8 cellular contexts compared by ENCODE assay signal in the genomic region with DNA sequence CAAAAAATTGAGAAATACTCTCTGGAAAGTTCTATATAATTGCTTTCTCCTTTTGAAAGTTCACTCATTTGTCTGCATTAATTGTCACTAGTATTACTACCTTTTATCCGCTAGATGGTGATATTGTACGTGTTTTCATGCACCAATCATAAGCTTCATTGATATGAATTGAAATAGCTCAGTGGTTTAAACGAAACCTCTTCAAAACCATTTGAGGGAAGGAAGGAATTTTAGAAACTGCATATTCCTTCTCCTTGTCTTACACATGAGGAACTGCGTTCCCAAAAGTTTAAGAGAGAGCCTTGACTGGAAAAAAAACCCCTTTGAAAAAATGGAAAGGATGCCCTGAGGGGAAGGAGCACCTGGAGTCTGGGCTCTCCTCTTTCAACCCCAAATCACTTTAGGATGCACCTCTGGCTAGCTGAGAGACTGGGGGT.
A peak's percentile ranks its signal among the peaks of the same experiment; 100 is the strongest.
DNase-seq lines count a peak whose midpoint lies in the region; ATAC-seq and TF ChIP-seq lines count a peak whose summit lies in the region.

No MANE protein-coding gene starts in this region.

- ATAC-seq in GM19397 (IDR thresholded peaks at IDR 0.05; ENCODE audit: unreplicated experiment) (peak; percentile 69), HG03442 (IDR thresholded peaks at IDR 0.05; ENCODE audit: unreplicated experiment) (peak; percentile 72)

- H3K27me3 ChIP-seq in neural progenitor cell: no peaks in the 10 kb centered on the region

- no peak overlapping the region for H3K27ac Mint-ChIP-seq in neural progenitor cell

- DNase-seq in EL: peak; percentile 37
- peak; percentile 64 for DNase-seq in RWPE1 (ENCODE audit: low spot score)
- DNase-seq in erythroblast (lab: John Stamatoyannopoulos, UW): peak; percentile 27 to 46
- DNase-seq in neural progenitor cell (ENCODE audit: low spot score): no peak
- no peak for DNase-seq in NCI-H526 treated with DMSO at 0.1 percent for 48 hours (lab: John Stamatoyannopoulos, UW)
- no peak for DNase-seq in OCI-M2 (lab: John Stamatoyannopoulos, UW; ENCODE audit: unreplicated experiment)

- no peaks in the 10 kb centered on the region for H3K79me2 ChIP-seq in neural progenitor cell (ENCODE audit: low read depth)

- POLR2A ChIA-PET in RWPE1 (lab: Yijun Ruan, JAX; ENCODE audit: low non-redundant PET): interaction anchor here (0.7 kb wide), 1 partner anchor 18 kb away, joined by 4 read pairs; no protein-coding TSS in a partner anchor

- no peak overlapping the region for H2AFZ ChIP-seq in neural progenitor cell (replicated peaks)

- H3K9me3 ChIP-seq in neural progenitor cell (ENCODE audit: low read depth): no peaks in the 10 kb centered on the region

- H3K4me1 ChIP-seq in neural progenitor cell: no peaks in the 10 kb centered on the region

- no peaks in the 10 kb centered on the region for H3F3A ChIP-seq in neural progenitor cell (ENCODE audit: low read depth)

- no peaks in the 10 kb centered on the region for H3K36me3 ChIP-seq in neural progenitor cell

- H3K4me2 ChIP-seq in neural progenitor cell: no peak overlapping the region

- H3K9ac ChIP-seq in neural progenitor cell: no peak overlapping the region

- CTCF ChIA-PET in RWPE1 (lab: Yijun Ruan, JAX): interaction anchor here (0.6 to 1.4 kb wide), 10 partner anchors 9 to 1559 kb away, joined by 3 to 10 read pairs (median 3); no protein-coding TSS in a partner anchor

- no peak overlapping the region for H3K4me3 ChIP-seq in neural progenitor cell

- no peak overlapping the region for H3K4me3 Mint-ChIP-seq in neural progenitor cell

- H3K27ac ChIP-seq in RWPE1: no peak overlapping the region
- no peak overlapping the region for H3K27ac ChIP-seq in neural progenitor cell

- H3K9me3 Mint-ChIP-seq in neural progenitor cell: peaks cover 18% of the 10 kb centered on the region

- peaks cover 5% of the 10 kb centered on the region for H3K27me3 Mint-ChIP-seq in neural progenitor cell (ENCODE audit: insufficient read depth, low read depth)

- no peaks in the 10 kb centered on the region for H3K4me1 Mint-ChIP-seq in neural progenitor cell

- no peaks in the 10 kb centered on the region for H3K36me3 Mint-ChIP-seq in neural progenitor cell

- no peaks in the 10 kb centered on the region for H4K20me1 ChIP-seq in neural progenitor cell (ENCODE audit: low read depth)

- no peak for TF ChIP-seq POLR2A in erythroblast (IDR thresholded peaks at IDR 0.05; ENCODE audit: low read length)

- TF ChIP-seq CTCF in RWPE1 (conservative IDR thresholded peaks at IDR 0.05; ENCODE audit: low read depth) (peak; percentile 76), neural progenitor cell (IDR thresholded peaks at IDR 0.05) (peak; percentile 85)

Comparison
In these comparisons a context has a peak if more than half of its experiments do, and no peak if none do; other contexts are left out.
1. DNase-seq: peak in EL (single experiment), RWPE1 (single experiment) and erythroblast (2 of 2); none in neural progenitor cell (single experiment), NCI-H526 treated with DMSO at 0.1 percent for 48 hours (single experiment) and OCI-M2 (single experiment).